Comparison of ENCODE assay signal across 20 cellular contexts in the genomic region with DNA sequence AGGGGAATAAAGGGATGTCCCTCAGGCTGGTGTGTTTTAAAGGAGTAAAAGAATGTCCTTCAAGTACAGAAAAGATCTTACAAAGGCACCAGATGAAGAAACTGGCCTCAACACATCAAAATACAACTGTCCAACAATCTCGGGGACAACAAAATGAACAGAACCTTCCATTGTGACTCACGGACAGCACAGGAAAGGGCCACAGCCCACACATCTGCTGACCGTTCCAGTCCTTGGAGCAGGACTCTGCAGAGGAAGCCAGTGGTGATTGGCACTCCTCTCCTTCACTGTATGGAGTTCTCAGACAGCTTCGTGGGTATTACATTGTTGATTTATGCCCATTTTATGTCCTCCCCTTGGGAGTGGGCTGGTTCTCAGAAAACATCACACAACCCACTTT. TPM values are rescaled to one million over a fixed set of nuclear protein-coding genes. Genes with fewer than 3 reads are reported as not detected.
DNase-seq lines count a peak whose midpoint lies in the region; ATAC-seq and TF ChIP-seq lines count a peak whose summit lies in the region.
"Had no signal": no experiment of that assay in that cellular context is flagged by ENCODE, and none has a peak within 500 bp of the region (broad histone marks: within the 10 kb centered on the region; RNA-seq: fewer than 3 reads in every experiment).

No MANE protein-coding gene starts in this region.

- no peak for TF ChIP-seq POLR2A in suprapubic skin (IDR thresholded peaks at IDR 0.05)
- no peak for TF ChIP-seq POLR2A in esophagus squamous epithelium (IDR thresholded peaks at IDR 0.05)

- H3K4me2 ChIP-seq in mammary epithelial cell (ENCODE audit: insufficient read depth, low read depth, low read length) = no peak overlapping the region

- H3K27ac ChIP-seq in mammary epithelial cell (ENCODE audit: insufficient read depth, low read depth, low read length) (no peak overlapping the region), right cardiac atrium (ENCODE audit: low read length) (peak overlapping the region; percentile 56), suprapubic skin (peak overlapping the region; percentile 40), esophagus squamous epithelium (peak overlapping the region in 2 of 4 donors; percentile 9 to 46)
- H3K27ac ChIP-seq: colonic mucosa, neutrophil, Peyer's patch, SK-N-MC had no signal

- ATAC-seq in right cardiac atrium = no peak
- ATAC-seq in HG03039 (IDR thresholded peaks at IDR 0.05; ENCODE audit: unreplicated experiment) = no peak

- intact Hi-C loops in mammary epithelial cell (cut with micrococcal nuclease) (loop anchor here (1.0 to 10.0 kb wide), 2 partner anchors 385 to 576 kb away; a partner anchor contains a TSS), right cardiac atrium (cut with DNase I) (no loop called here), esophagus squamous epithelium (cut with DNase I) (loop anchor here (10.0 kb wide), 1 partner anchor 245 kb away; no protein-coding TSS in a partner anchor)

- TF ChIP-seq EP300 in suprapubic skin (IDR thresholded peaks at IDR 0.05) = no peak

- peak overlapping the region; percentile 19 for H2AFZ ChIP-seq in mammary epithelial cell (ENCODE audit: low read depth, low read length)

- in situ Hi-C loops in mammary epithelial cell (cut with MboI; ENCODE audit: low sequenced_read_pairs in 2 of 2) = no loop called here

- CTCF ChIA-PET in mammary epithelial cell (lab: Charles Lee; ENCODE audit: low non-redundant PET) = interaction anchor here (0.6 to 1.0 kb wide), 2 partner anchors 97 to 250 kb away, joined by 3 to 4 read pairs; no protein-coding TSS in a partner anchor

- WGBS in mammary epithelial cell (ENCODE audit: low coverage, missing lambda C conversion rate) = 21% methylated on average over 4 of the region's 4 CpGs
- 37% methylated on average over 4 of the region's 4 CpGs for whole genome bisulfite sequencing in right cardiac atrium
- 69% methylated on average over 4 of the region's 4 CpGs for WGBS in suprapubic skin
- WGBS in esophagus squamous epithelium, 2 donors = 68 to 86% methylated on average over 4 of the region's 4 CpGs

- H4K20me1 ChIP-seq in mammary epithelial cell (ENCODE audit: insufficient read depth, low read length) = no peaks in the 10 kb centered on the region

- DNase-seq in COLO829 (ENCODE audit: low spot score) = peak; percentile 63
- DNase-seq in mammary epithelial cell = no peak
- DNase-seq in right cardiac atrium = no peak
- DNase-seq in suprapubic skin (ENCODE audit: low spot score in 2 of 2) = no peak
- no peak for DNase-seq in esophagus squamous epithelium (lab: John Stamatoyannopoulos, UW)
- no peak for DNase-seq in C1 segment of cervical spinal cord (lab: John Stamatoyannopoulos, UW)
- no peak for DNase-seq in activated CD4-positive, CD25-positive, alpha-beta regulatory T cell treated with anti-CD3 and anti-CD28 coated beads, Interleukin-2, amount 50 U/mL, for 72 hours
- DNase-seq: activated CD8-positive, alpha-beta memory T cell treated with anti-CD3 and anti-CD28 coated beads, Interleukin-2, amount 50 U/mL, for 4 hours; CD4-positive, CD25-positive, alpha-beta regulatory T cell; hippocampal formation; KG1; NCI-H1436 treated with DMSO at 0.1 percent for 48 hours; NK-92 treated with Interleukin-12 subunit alpha and Interleukin-12 subunit beta, amount 100 ng/mL, for 24 hours; Peyer's patch; stimulated activated CD4-positive, alpha-beta T cell treated with anti-CD3 and anti-CD28 coated beads, Interleukin-12 subunit alpha, Interleukin-12 subunit beta, amount 100 ng/mL, for 4 hours; stimulated activated naive CD8-positive, alpha-beta T cell treated with anti-CD3 and anti-CD28 coated beads, Interleukin-15, amount 100 ng/mL, for 72 hours had no signal

- TF ChIP-seq CTCF in mammary epithelial cell (conservative IDR thresholded peaks at IDR 0.05 in 1 of 2, IDR thresholded peaks at IDR 0.05 in 1 of 2; ENCODE audit: extremely low read depth in 1 of 2, insufficient read depth in 1 of 2, low read depth in 1 of 2, low read length in 2 of 2) (no peak), suprapubic skin (IDR thresholded peaks at IDR 0.05) (no peak), esophagus squamous epithelium (IDR thresholded peaks at IDR 0.05) (no peak)

- dilution Hi-C loops in mammary epithelial cell (cut with HindIII; ENCODE audit: low sequenced_read_pairs) = no loop called here

- H3K4me1 ChIP-seq in mammary epithelial cell (ENCODE audit: insufficient read depth, low read length) (no peaks in the 10 kb centered on the region), right cardiac atrium (ENCODE audit: control insufficient read depth, insufficient read depth, low read length) (peaks cover 23% of the 10 kb centered on the region), suprapubic skin (peaks cover 44% of the 10 kb centered on the region), esophagus squamous epithelium (peaks cover 4 to 38% (median 6%) of the 10 kb centered on the region in 3 donors)
- H3K4me1 ChIP-seq: colonic mucosa, Peyer's patch had no signal

- H3K9me3 ChIP-seq in mammary epithelial cell (replicated peaks; ENCODE audit: insufficient read depth, low read length) (no peaks in the 10 kb centered on the region), right cardiac atrium (ENCODE audit: control insufficient read depth, low read length) (no peaks in the 10 kb centered on the region), suprapubic skin (no peaks in the 10 kb centered on the region), esophagus squamous epithelium (no peaks in the 10 kb centered on the region)
- H3K9me3 ChIP-seq: colonic mucosa, neutrophil, Peyer's patch had no signal

- no TSS peak for BruUV-seq in mammary epithelial cell (replicated peaks; lab: Mats Ljungman, UMichigan)

- H3K36me3 ChIP-seq in mammary epithelial cell (ENCODE audit: insufficient read depth, low read length) = no peaks in the 10 kb centered on the region
- H3K36me3 ChIP-seq in suprapubic skin = no peaks in the 10 kb centered on the region
- H3K36me3 ChIP-seq in esophagus squamous epithelium = no peaks in the 10 kb centered on the region
- H3K36me3 ChIP-seq: colonic mucosa, neutrophil, Peyer's patch had no signal

- no peak overlapping the region for H3K9ac ChIP-seq in mammary epithelial cell (ENCODE audit: insufficient read depth, low read length)

- no peak overlapping the region for H3K4me3 ChIP-seq in mammary epithelial cell (replicated peaks in 1 of 3; ENCODE audit: insufficient read depth in 1 of 3, low read depth in 2 of 3, low read length in 3 of 3)
- H3K4me3 ChIP-seq in right cardiac atrium (ENCODE audit: low read length) = no peak overlapping the region
- H3K4me3 ChIP-seq in suprapubic skin = no peak overlapping the region
- H3K4me3 ChIP-seq in esophagus squamous epithelium = no peak overlapping the region
- H3K4me3 ChIP-seq: colonic mucosa, Peyer's patch, SK-N-MC had no signal

- H3K27me3 ChIP-seq in mammary epithelial cell (ENCODE audit: insufficient read depth, low read length) (no peaks in the 10 kb centered on the region), right cardiac atrium (ENCODE audit: control insufficient read depth, insufficient read depth) (no peaks in the 10 kb centered on the region), suprapubic skin (no peaks in the 10 kb centered on the region), esophagus squamous epithelium (peaks cover 0 to 11% (median 0%) of the 10 kb centered on the region in 4 donors)
- H3K27me3 ChIP-seq: colonic mucosa, neutrophil, Peyer's patch had no signal

- no peaks in the 10 kb centered on the region for H3K79me2 ChIP-seq in mammary epithelial cell (ENCODE audit: insufficient read depth, low read length)

RNA-seq across cellular contexts. Expression of a gene that starts 32.4 kb away (rescaled TPM):
- total RNA-seq in mammary epithelial cell (10 to 100 TPM; 21.1 to 32.0 TPM), right cardiac atrium (10 to 100 TPM in 3 of 4 donors, 1 to 10 TPM in 1; 8.6 to 17.4 (median 15.0) TPM), suprapubic skin (10 to 100 TPM; 28.0 to 61.7 (median 33.4) TPM), esophagus squamous epithelium (10 to 100 TPM; 32.4 to 48.9 (median 44.7) TPM)
- polyA plus RNA-seq in mammary epithelial cell (7.7 TPM), right cardiac atrium (7.1 TPM)
- 7.9 TPM for polyA minus RNA-seq in mammary epithelial cell

RNA-seq across cellular contexts. Expression of a gene that starts 47.7 kb away (rescaled TPM):
- total RNA-seq in mammary epithelial cell = 1 to 10 TPM; 1.1 to 5.7 TPM
- 0.27 TPM for polyA plus RNA-seq in mammary epithelial cell
- not detected for polyA minus RNA-seq in mammary epithelial cell
- 100 to 1,000 TPM in 3 of 4 donors, 10 to 100 TPM in 1; 99.7 to 173 (median 152) TPM for total RNA-seq in right cardiac atrium
- polyA plus RNA-seq in right cardiac atrium = 122 TPM
- total RNA-seq in suprapubic skin = 10 to 100 TPM; 20.3 to 44.3 (median 37.2) TPM
- total RNA-seq in esophagus squamous epithelium = 10 to 100 TPM in 2 of 4 donors, 1 to 10 TPM in 2; 1.2 to 83.5 (median 8.0) TPM

Comparison
In these comparisons a context has a peak if more than half of its experiments do, and no peak if none do; other contexts are left out.
1. intact Hi-C loops: an anchor here in mammary epithelial cell (1.0 to 10.0 kb wide) and esophagus squamous epithelium (10.0 kb wide); none called in right cardiac atrium.